ENCODE assay signal across 36 cellular contexts in the genomic region with DNA sequence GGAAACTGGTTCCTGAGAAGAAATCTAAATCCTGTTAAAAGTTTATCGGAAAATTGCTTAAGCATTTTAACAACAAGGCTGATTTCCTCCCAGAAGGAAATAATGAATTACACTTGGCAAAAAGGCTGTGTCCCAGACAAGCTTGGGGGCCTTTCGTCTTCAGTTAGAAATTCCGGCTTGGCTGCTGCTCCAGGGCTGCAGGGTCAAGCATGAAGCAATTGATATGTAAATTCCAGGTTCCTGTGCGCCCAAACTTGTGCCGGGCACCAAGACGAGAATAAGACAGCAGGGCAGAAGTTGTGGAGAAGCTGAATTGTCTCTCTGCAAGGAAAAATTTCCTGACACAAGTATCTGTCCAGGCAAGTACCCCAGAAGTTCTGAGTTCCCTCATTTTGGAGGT. TPM values are rescaled to one million over a fixed set of nuclear protein-coding genes. Genes with fewer than 3 reads are reported as not detected.
"Had no signal": no experiment of that assay in that cellular context is flagged by ENCODE, and none has a peak within 500 bp of the region (broad histone marks: within the 10 kb centered on the region; RNA-seq: fewer than 3 reads in every experiment).

No MANE protein-coding gene starts in this region.

- H3K4me1 Mint-ChIP-seq: activated CD4-positive, alpha-beta memory T cell treated with anti-CD3 and anti-CD28 coated beads, Interleukin-2, amount 10 ng/mL, durations not matched to agents 7 days and 5 days; activated CD4-positive, alpha-beta T cell treated with anti-CD3 and anti-CD28 coated beads, Interleukin-2, amount 10 ng/mL, durations not matched to agents 24 days and 14 days; immature natural killer cell had no signal

- H3K27ac Mint-ChIP-seq: activated CD4-positive, alpha-beta memory T cell treated with anti-CD3 and anti-CD28 coated beads, Interleukin-2, amount 10 ng/mL, durations not matched to agents 7 days and 5 days; activated CD4-positive, alpha-beta T cell treated with anti-CD3 and anti-CD28 coated beads, Interleukin-2, amount 10 ng/mL, durations not matched to agents 24 days and 14 days; activated naive CD4-positive, alpha-beta T cell treated with anti-CD3 and anti-CD28 coated beads, Interleukin-2, amount 10 ng/mL, durations not matched to agents 7 days and 5 days; activated T-cell treated with anti-CD3 and anti-CD28 coated beads, Interleukin-2, amount 50 U/mL, for 24 hours; immature natural killer cell; natural killer cell treated with Interleukin-12 subunit alpha and Interleukin-12 subunit beta and Interleukin-15 and Interleukin-18, amount 100 ng/mL, for 72 hours; stimulated activated naive B cell treated with anti-CD40 and anti-IgM and Interleukin-4, amounts not matched to agents 10 μg/mL and 1 μg/mL and 100 μg/mL, for 72 hours; T-helper 17 cell had no signal

- H3K4me3 Mint-ChIP-seq: activated CD4-positive, alpha-beta memory T cell treated with anti-CD3 and anti-CD28 coated beads, Interleukin-2, amount 10 ng/mL, durations not matched to agents 7 days and 5 days; activated CD4-positive, alpha-beta T cell treated with anti-CD3 and anti-CD28 coated beads, Interleukin-2, amount 10 ng/mL, durations not matched to agents 24 days and 14 days; activated naive CD4-positive, alpha-beta T cell treated with anti-CD3 and anti-CD28 coated beads, Interleukin-2, amount 10 ng/mL, durations not matched to agents 7 days and 5 days; activated T-cell treated with anti-CD3 and anti-CD28 coated beads, Interleukin-2, amount 50 U/mL, for 24 hours; immature natural killer cell; natural killer cell treated with Interleukin-12 subunit alpha and Interleukin-12 subunit beta and Interleukin-15 and Interleukin-18, amount 100 ng/mL, for 72 hours; stimulated activated naive B cell treated with anti-CD40 and anti-IgM and Interleukin-4, amounts not matched to agents 10 μg/mL and 1 μg/mL and 100 μg/mL, for 72 hours; T-helper 17 cell had no signal

- H3K9me3 Mint-ChIP-seq: activated CD4-positive, alpha-beta memory T cell treated with anti-CD3 and anti-CD28 coated beads, Interleukin-2, amount 10 ng/mL, durations not matched to agents 7 days and 5 days; activated CD4-positive, alpha-beta T cell treated with anti-CD3 and anti-CD28 coated beads, Interleukin-2, amount 10 ng/mL, durations not matched to agents 24 days and 14 days; activated naive CD4-positive, alpha-beta T cell treated with anti-CD3 and anti-CD28 coated beads, Interleukin-2, amount 10 ng/mL, durations not matched to agents 7 days and 5 days; activated T-cell treated with anti-CD3 and anti-CD28 coated beads, Interleukin-2, amount 50 U/mL, for 24 hours; immature natural killer cell; natural killer cell treated with Interleukin-12 subunit alpha and Interleukin-12 subunit beta and Interleukin-15 and Interleukin-18, amount 100 ng/mL, for 72 hours; stimulated activated naive B cell treated with anti-CD40 and anti-IgM and Interleukin-4, amounts not matched to agents 10 μg/mL and 1 μg/mL and 100 μg/mL, for 72 hours had no signal

- ATAC-seq: gastroesophageal sphincter; lower lobe of right lung; natural killer cell treated with Interleukin-12 subunit alpha and Interleukin-12 subunit beta and Interleukin-15 and Interleukin-18, amount 100 ng/mL, for 72 hours; pancreas; psoas muscle; stimulated activated naive B cell treated with anti-CD40 and anti-IgM and Interleukin-4, amounts not matched to agents 10 μg/mL and 1 μg/mL and 100 μg/mL, for 72 hours; T-helper 17 cell had no signal

- H3K36me3 ChIP-seq: brain microvascular endothelial cell, gastroesophageal sphincter, lower lobe of right lung, neutrophil, pancreas, sigmoid colon, stomach, thyroid gland, WERI-Rb-1 had no signal

- H3K4me1 ChIP-seq: gastroesophageal sphincter, lower lobe of right lung, pancreas, psoas muscle, sigmoid colon, stomach, thyroid gland had no signal

- H3K4me3 ChIP-seq: coronary artery, dorsolateral prefrontal cortex, gastroesophageal sphincter, lower lobe of right lung, pancreas, psoas muscle, sigmoid colon, stomach, thyroid gland had no signal

- DNase-seq: activated CD4-positive, alpha-beta memory T cell treated with anti-CD3 and anti-CD28 coated beads, Interleukin-2, amount 10 ng/mL, durations not matched to agents 7 days and 5 days; activated CD4-positive, alpha-beta T cell treated with anti-CD3 and anti-CD28 coated beads, Interleukin-2, amount 10 ng/mL, durations not matched to agents 24 days and 14 days; activated CD4-positive, CD25-positive, alpha-beta regulatory T cell treated with anti-CD3 and anti-CD28 coated beads, Interleukin-2, amount 50 U/mL, for 72 hours; activated CD8-positive, alpha-beta memory T cell treated with anti-CD3 and anti-CD28 coated beads, Interleukin-2, amount 50 U/mL, for 48 hours; activated gamma-delta T cell; activated naive CD4-positive, alpha-beta T cell treated with anti-CD3 and anti-CD28 coated beads, Interleukin-2, amount 10 ng/mL, durations not matched to agents 7 days and 5 days; activated T-cell treated with anti-CD3 and anti-CD28 coated beads, Interleukin-2, amount 50 U/mL, for 24 hours; amniotic stem cell; brain microvascular endothelial cell; dorsolateral prefrontal cortex; effector memory CD4-positive, alpha-beta T cell; head of caudate nucleus; hippocampal formation; immature natural killer cell; lower lobe of right lung; mesendoderm; pancreas; psoas muscle; sigmoid colon; small intestine; stimulated activated CD4-positive, alpha-beta T cell treated with anti-CD3 and anti-CD28 coated beads, Interleukin-1b, Interleukin-23, amount 100 ng/mL, for 48 hours; stimulated activated naive B cell treated with anti-CD40 and anti-IgM and Interleukin-4, amounts not matched to agents 10 μg/mL and 1 μg/mL and 100 μg/mL, for 72 hours; stomach; T-helper 17 cell; T1000; thyroid gland; WERI-Rb-1 had no signal

- H3K27ac ChIP-seq: brain microvascular endothelial cell, coronary artery, dorsolateral prefrontal cortex, gastroesophageal sphincter, lower lobe of right lung, neutrophil, pancreas, psoas muscle, sigmoid colon, stomach, thyroid gland, WERI-Rb-1 had no signal

- H3K36me3 Mint-ChIP-seq: activated naive CD4-positive, alpha-beta T cell treated with anti-CD3 and anti-CD28 coated beads, Interleukin-2, amount 10 ng/mL, durations not matched to agents 7 days and 5 days; immature natural killer cell; natural killer cell treated with Interleukin-12 subunit alpha and Interleukin-12 subunit beta and Interleukin-15 and Interleukin-18, amount 100 ng/mL, for 72 hours; stimulated activated naive B cell treated with anti-CD40 and anti-IgM and Interleukin-4, amounts not matched to agents 10 μg/mL and 1 μg/mL and 100 μg/mL, for 72 hours had no signal

- H3K27me3 ChIP-seq: thyroid gland had no signal

- H3K9me3 ChIP-seq: gastroesophageal sphincter, lower lobe of right lung, neutrophil, pancreas, psoas muscle, sigmoid colon, stomach, thyroid gland had no signal

RNA-seq across cellular contexts. Expression of a gene that starts 38.1 kb away (rescaled TPM):
- total RNA-seq: activated CD4-positive, alpha-beta memory T cell treated with anti-CD3 and anti-CD28 coated beads, Interleukin-2, amount 10 ng/mL, durations not matched to agents 7 days and 5 days; activated CD4-positive, alpha-beta T cell treated with anti-CD3 and anti-CD28 coated beads, Interleukin-2, amount 10 ng/mL, durations not matched to agents 24 days and 14 days; astrocyte; fibroblast of villous mesenchyme; gastroesophageal sphincter; kidney epithelial cell; lower lobe of right lung; mononuclear cell; natural killer cell treated with Interleukin-12 subunit alpha and Interleukin-12 subunit beta and Interleukin-15 and Interleukin-18, amount 100 ng/mL, for 72 hours; pancreas; sigmoid colon; stomach; T-helper 17 cell; thyroid gland; urinary bladder had no signal
